ENCODE assay signal across 2 cellular contexts in the genomic region with DNA sequence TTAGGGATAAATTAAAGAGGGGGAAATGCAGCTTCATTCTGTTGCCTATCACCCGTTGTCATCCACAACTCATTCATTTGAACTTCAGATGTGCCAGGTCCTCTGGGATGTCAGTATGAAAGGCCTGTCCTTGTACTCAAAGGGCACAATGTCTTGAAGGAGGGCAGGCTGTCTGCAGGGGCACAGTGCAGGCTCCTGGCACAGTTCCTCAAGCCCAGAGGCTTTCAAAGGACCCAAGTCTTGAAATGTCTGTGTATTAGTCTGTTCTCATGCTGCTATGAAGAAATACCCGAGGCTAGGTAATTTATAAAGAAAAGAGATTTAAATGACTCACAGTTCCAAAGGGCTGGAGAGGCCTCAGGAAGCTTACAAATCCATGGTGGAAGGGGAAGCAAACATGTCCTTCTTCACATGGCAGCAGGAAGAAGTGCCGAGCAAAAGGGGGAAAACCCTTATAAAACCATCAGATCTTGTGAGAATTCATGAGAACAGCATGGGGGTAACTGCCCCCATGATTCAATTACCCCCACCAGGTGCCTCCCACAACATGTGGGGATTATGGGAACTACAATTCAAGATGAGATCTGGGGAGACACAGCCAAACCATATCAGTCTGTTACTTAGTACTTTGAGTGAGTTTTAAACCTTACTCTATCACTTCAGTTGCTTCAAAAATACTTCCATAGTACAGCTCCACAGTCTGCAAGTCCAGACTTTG.
TF ChIP-seq lines count a peak whose summit lies in the region.

No MANE protein-coding gene starts in this region.

TF ChIP-seq in endothelial cell of umbilical vein, 7 proteins besides CTCF, POLR2A, EP300 and RAD21:
- TF ChIP-seq MYC (IDR thresholded peaks at IDR 0.05; ENCODE audit: low read depth, low read length), result no peak
- TF ChIP-seq, protein P1, sequence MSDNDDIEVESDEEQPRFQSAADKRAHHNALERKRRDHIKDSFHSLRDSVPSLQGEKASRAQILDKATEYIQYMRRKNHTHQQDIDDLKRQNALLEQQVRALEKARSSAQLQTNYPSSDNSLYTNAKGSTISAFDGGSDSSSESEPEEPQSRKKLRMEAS (IDR thresholded peaks at IDR 0.05; ENCODE audit: insufficient read depth, insufficient read length), result no peak
- TF ChIP-seq FOS (IDR thresholded peaks at IDR 0.05; ENCODE audit: borderline replicate concordance, insufficient read depth, low read length), result no peak
- no peak for TF ChIP-seq JUN (IDR thresholded peaks at IDR 0.05; ENCODE audit: borderline replicate concordance, insufficient read depth, insufficient read length, low read depth)
- no peak for TF ChIP-seq GATA2 (IDR thresholded peaks at IDR 0.05; ENCODE audit: insufficient read depth, insufficient read length, low read depth, low read length)
- no peak for TF ChIP-seq POLR2AphosphoS5 (IDR thresholded peaks at IDR 0.05; ENCODE audit: insufficient read depth, low read depth, low read length)
- TF ChIP-seq EZH2 (IDR thresholded peaks at IDR 0.05; ENCODE audit: borderline replicate concordance, low read depth, low read length, severe bottlenecking), result no peak

TF ChIP-seq in HepG2, 621 proteins besides CTCF, POLR2A, EP300 and RAD21:
- no peak for TF ChIP-seq XRCC5 (optimal IDR thresholded peaks at IDR 0.05; ENCODE audit: low read length)
- TF ChIP-seq ZNF724P (CRISPR knock-in tag; IDR thresholded peaks at IDR 0.05; ENCODE audit: borderline replicate concordance), result no peak
- TF ChIP-seq ZSCAN5A (CRISPR knock-in tag; IDR thresholded peaks at IDR 0.05; ENCODE audit: borderline replicate concordance), result no peak
- no peak for TF ChIP-seq ZFP37 (CRISPR knock-in tag; IDR thresholded peaks at IDR 0.05; ENCODE audit: borderline replicate concordance)
- TF ChIP-seq PLSCR1 (CRISPR knock-in tag; IDR thresholded peaks at IDR 0.05; ENCODE audit: borderline replicate concordance), result no peak
- TF ChIP-seq ZNF674 (CRISPR knock-in tag; IDR thresholded peaks at IDR 0.05; ENCODE audit: low read depth), result no peak
